10 cellular contexts compared by ENCODE assay signal in genomic region chr17:45229681-45230409, GRCh38. TPM values are rescaled to one million over a fixed set of nuclear protein-coding genes. Genes with fewer than 3 reads are reported as not detected.
DNase-seq lines count a peak whose midpoint lies in the region; ATAC-seq and TF ChIP-seq lines count a peak whose summit lies in the region.
"Had no signal": no experiment of that assay in that cellular context is flagged by ENCODE, and none has a peak within 500 bp of the region (broad histone marks: within the 10 kb centered on the region; RNA-seq: fewer than 3 reads in every experiment).

No MANE protein-coding gene starts in this region.

- TF ChIP-seq CTCF in HFFc6 (IDR thresholded peaks at IDR 0.05) (no peak), left ventricle myocardium inferior (IDR thresholded peaks at IDR 0.05; ENCODE audit: borderline replicate concordance) (no peak)

- H3K27ac ChIP-seq in left ventricle myocardium inferior (replicated peaks) = peak overlapping the region; percentile 84
- H3K27ac ChIP-seq: ovary had no signal

- no peaks in the 10 kb centered on the region for H3K9me3 ChIP-seq in left ventricle myocardium inferior (replicated peaks)
- H3K9me3 ChIP-seq: ovary, SJCRH30 had no signal

- H3K4me1 Mint-ChIP-seq in HFFc6 (ENCODE audit: low read depth) = peaks cover 51% of the 10 kb centered on the region
- peaks cover 82% of the 10 kb centered on the region for H3K4me1 Mint-ChIP-seq in activated CD8-positive, alpha-beta memory T cell treated with anti-CD3 and anti-CD28 coated beads, Interleukin-2, amount 10 ng/mL, durations not matched to agents 7 days and 5 days
- H3K4me1 Mint-ChIP-seq in stimulated activated memory B cell treated with anti-CD40 and anti-IgM and Interleukin-4, amounts not matched to agents 10 μg/mL and 1 μg/mL and 100 μg/mL, for 72 hours = peaks cover 100% of the 10 kb centered on the region

- no peak overlapping the region for H3K4me3 ChIP-seq in left ventricle myocardium inferior
- H3K4me3 ChIP-seq: ovary had no signal

- H3K4me1 ChIP-seq in left ventricle myocardium inferior = peaks cover 71% of the 10 kb centered on the region

- H3K9me3 Mint-ChIP-seq in HFFc6 = no peaks in the 10 kb centered on the region
- no peaks in the 10 kb centered on the region for H3K9me3 Mint-ChIP-seq in activated CD8-positive, alpha-beta memory T cell treated with anti-CD3 and anti-CD28 coated beads, Interleukin-2, amount 10 ng/mL, durations not matched to agents 7 days and 5 days (ENCODE audit: low read depth)
- no peaks in the 10 kb centered on the region for H3K9me3 Mint-ChIP-seq in stimulated activated memory B cell treated with anti-CD40 and anti-IgM and Interleukin-4, amounts not matched to agents 10 μg/mL and 1 μg/mL and 100 μg/mL, for 72 hours

- DNase-seq in HFFc6 = no peak
- DNase-seq in activated CD8-positive, alpha-beta memory T cell treated with anti-CD3 and anti-CD28 coated beads, Interleukin-2, amount 10 ng/mL, durations not matched to agents 7 days and 5 days = peak; percentile 55
- peak; percentile 54 for DNase-seq in left ventricle myocardium inferior
- no peak for DNase-seq in kidney glomerular epithelial cell (lab: John Stamatoyannopoulos, UW)
- no peak for DNase-seq in iPS-NIHi7 (ENCODE audit: extremely low spot score)

- intact Hi-C loops in left ventricle myocardium inferior (cut with micrococcal nuclease) = no loop called here

- no peaks in the 10 kb centered on the region for H3K36me3 ChIP-seq in left ventricle myocardium inferior
- H3K36me3 ChIP-seq: ovary, SJCRH30 had no signal

- H3K27me3 ChIP-seq in left ventricle myocardium inferior (ENCODE audit: low read depth) = no peaks in the 10 kb centered on the region
- H3K27me3 ChIP-seq: ovary, SJCRH30 had no signal

- peaks cover 3% of the 10 kb centered on the region for H3K27me3 Mint-ChIP-seq in HFFc6 (ENCODE audit: insufficient read depth)
- no peaks in the 10 kb centered on the region for H3K27me3 Mint-ChIP-seq in activated CD8-positive, alpha-beta memory T cell treated with anti-CD3 and anti-CD28 coated beads, Interleukin-2, amount 10 ng/mL, durations not matched to agents 7 days and 5 days
- H3K27me3 Mint-ChIP-seq in stimulated activated memory B cell treated with anti-CD40 and anti-IgM and Interleukin-4, amounts not matched to agents 10 μg/mL and 1 μg/mL and 100 μg/mL, for 72 hours = no peaks in the 10 kb centered on the region

- peak overlapping the region; percentile 86 for H3K27ac Mint-ChIP-seq in HFFc6
- peak overlapping the region; percentile 100 for H3K27ac Mint-ChIP-seq in activated CD8-positive, alpha-beta memory T cell treated with anti-CD3 and anti-CD28 coated beads, Interleukin-2, amount 10 ng/mL, durations not matched to agents 7 days and 5 days
- H3K27ac Mint-ChIP-seq in stimulated activated memory B cell treated with anti-CD40 and anti-IgM and Interleukin-4, amounts not matched to agents 10 μg/mL and 1 μg/mL and 100 μg/mL, for 72 hours = peak overlapping the region; percentile 97

- no peak for ATAC-seq in activated CD8-positive, alpha-beta memory T cell treated with anti-CD3 and anti-CD28 coated beads, Interleukin-2, amount 10 ng/mL, durations not matched to agents 7 days and 5 days
- peak; percentile 61 for ATAC-seq in stimulated activated memory B cell treated with anti-CD40 and anti-IgM and Interleukin-4, amounts not matched to agents 10 μg/mL and 1 μg/mL and 100 μg/mL, for 72 hours
- ATAC-seq in GM19455 (IDR thresholded peaks at IDR 0.05; ENCODE audit: unreplicated experiment) (no peak), HG03135 (IDR thresholded peaks at IDR 0.05; ENCODE audit: unreplicated experiment) (no peak)

- CTCF ChIA-PET in activated CD8-positive, alpha-beta memory T cell treated with anti-CD3 and anti-CD28 coated beads, Interleukin-2, amount 10 ng/mL, durations not matched to agents 7 days and 5 days (lab: Charles Lee) = interaction anchor here (0.5 to 16.1 kb wide), 12 partner anchors 7 to 183 kb away, joined by 3 to 386 read pairs (median 6); partner anchors contain the start of genes ACBD4, FMNL1, HEXIM1 and HEXIM2

- no peak overlapping the region for H3K4me3 Mint-ChIP-seq in HFFc6
- peak overlapping the region; percentile 93 for H3K4me3 Mint-ChIP-seq in activated CD8-positive, alpha-beta memory T cell treated with anti-CD3 and anti-CD28 coated beads, Interleukin-2, amount 10 ng/mL, durations not matched to agents 7 days and 5 days
- peak overlapping the region; percentile 85 for H3K4me3 Mint-ChIP-seq in stimulated activated memory B cell treated with anti-CD40 and anti-IgM and Interleukin-4, amounts not matched to agents 10 μg/mL and 1 μg/mL and 100 μg/mL, for 72 hours

- no peaks in the 10 kb centered on the region for H3K36me3 Mint-ChIP-seq in HFFc6 (ENCODE audit: low read depth)
- H3K36me3 Mint-ChIP-seq in activated CD8-positive, alpha-beta memory T cell treated with anti-CD3 and anti-CD28 coated beads, Interleukin-2, amount 10 ng/mL, durations not matched to agents 7 days and 5 days = peaks cover 37% of the 10 kb centered on the region
- H3K36me3 Mint-ChIP-seq in stimulated activated memory B cell treated with anti-CD40 and anti-IgM and Interleukin-4, amounts not matched to agents 10 μg/mL and 1 μg/mL and 100 μg/mL, for 72 hours = peaks cover 25% of the 10 kb centered on the region

RNA-seq across cellular contexts. Expression of gene FMNL1, which starts 8.2 kb away (rescaled TPM):
- total RNA-seq in HFFc6 (2021; fragmentation: NEBNext Ultra II Directional; extraction: Animal tissue kit (Norgen Biotek cat#: 25700)) = 1 to 10 TPM; 1.6 to 8.0 (median 6.0) TPM
- 100 to 1,000 TPM; 482 to 504 TPM for total RNA-seq in activated CD8-positive, alpha-beta memory T cell treated with anti-CD3 and anti-CD28 coated beads, Interleukin-2, amount 10 ng/mL, durations not matched to agents 7 days and 5 days
- total RNA-seq in left ventricle myocardium inferior = 8.7 TPM

RNA-seq across cellular contexts. Expression of gene SPATA32, which starts 32.0 kb away (rescaled TPM):
- under 1 TPM in 1 of 6 experiments, not detected in 5; 0.11 TPM for total RNA-seq in HFFc6 (2021; fragmentation: NEBNext Ultra II Directional; extraction: Animal tissue kit (Norgen Biotek cat#: 25700))
- under 1 TPM; 0.23 to 0.49 TPM for total RNA-seq in activated CD8-positive, alpha-beta memory T cell treated with anti-CD3 and anti-CD28 coated beads, Interleukin-2, amount 10 ng/mL, durations not matched to agents 7 days and 5 days
- not detected for total RNA-seq in left ventricle myocardium inferior

Comparison
In these comparisons a context has a peak if more than half of its experiments do, and no peak if none do; other contexts are left out.
1. DNase-seq: peak in activated CD8-positive, alpha-beta memory T cell treated with anti-CD3 and anti-CD28 coated beads, Interleukin-2, amount 10 ng/mL, durations not matched to agents 7 days and 5 days (single experiment) and left ventricle myocardium inferior (single experiment); none in HFFc6 (single experiment), kidney glomerular epithelial cell (single experiment) and iPS-NIHi7 (single experiment).
2. RNA of gene FMNL1, which starts 8.2 kb away (total RNA-seq): 482 to 504 TPM in activated CD8-positive, alpha-beta memory T cell treated with anti-CD3 and anti-CD28 coated beads, Interleukin-2, amount 10 ng/mL, durations not matched to agents 7 days and 5 days; 8.7 TPM in left ventricle myocardium inferior (single experiment) and 1.6 to 8.0 TPM in HFFc6; every median in the first group is over 10 times any median in the second.
3. Peak in every context shown above with its lines, with median percentiles within 50 percentile points of each other: H3K27ac Mint-ChIP-seq.